ENCODE assay signal across 19 cellular contexts in the genomic region with DNA sequence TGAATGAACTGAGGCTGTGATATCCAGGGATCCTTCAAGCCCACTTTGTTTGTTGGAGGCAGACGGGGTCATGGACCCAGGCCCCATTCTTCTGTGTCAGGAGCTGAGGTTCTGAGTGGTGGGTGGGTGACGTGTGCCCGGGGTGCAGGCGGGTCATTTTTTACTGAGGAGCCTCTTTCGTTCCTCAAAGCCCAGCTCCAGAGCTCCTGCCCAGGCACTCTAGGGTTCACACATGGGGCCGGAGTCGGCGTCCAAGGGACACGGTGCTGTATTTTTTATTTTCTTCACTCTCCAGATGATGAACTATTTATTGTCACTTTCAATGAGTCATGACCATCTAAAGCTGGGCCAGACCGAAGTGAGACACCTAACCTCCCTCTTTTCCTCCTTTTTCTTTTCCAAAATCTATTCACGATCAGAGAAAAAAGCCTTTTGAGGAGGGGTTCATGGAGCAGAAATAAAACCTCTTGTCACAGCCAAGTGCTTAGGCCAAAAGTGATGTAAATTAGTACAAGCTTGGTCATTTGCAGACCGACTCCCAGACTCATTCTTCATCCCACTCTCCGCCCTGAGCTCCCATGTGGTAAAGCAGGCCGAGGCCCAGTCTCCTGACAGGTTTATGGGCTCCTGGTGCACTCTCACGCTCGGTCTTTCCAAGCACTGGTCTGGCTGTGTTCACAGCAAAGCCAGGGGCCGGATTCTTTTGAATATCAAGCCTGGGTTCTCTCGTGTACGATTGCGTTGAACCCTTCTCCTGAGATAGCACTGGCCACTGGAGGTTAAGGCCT.
"Had no signal": no experiment of that assay in that cellular context is flagged by ENCODE, and none has a peak within 500 bp of the region (broad histone marks: within the 10 kb centered on the region; RNA-seq: fewer than 3 reads in every experiment).

No MANE protein-coding gene starts in this region.

- H3K4me1 ChIP-seq: suprapubic skin had no signal

- H3K4me3 Mint-ChIP-seq: activated T-helper 17 cell treated with anti-CD3 and anti-CD28 coated beads, Interleukin-2, amount 50 U/mL, for 72 hours; brain; natural killer cell treated with Interleukin-12 subunit alpha and Interleukin-12 subunit beta and Interleukin-15 and Interleukin-18, amount 100 ng/mL, for 72 hours; stimulated activated naive CD8-positive, alpha-beta T cell treated with anti-CD3 and anti-CD28 coated beads, Interleukin-15, amount 100 ng/mL, for 72 hours; T-helper 2 cell treated with Interferon-gamma antibody and Interleukin-4, amounts not matched to agents 5 μg/mL and 100 μg/mL, for 36 hours; type B pancreatic cell had no signal

- H3K36me3 ChIP-seq: suprapubic skin had no signal

- H3K9me3 Mint-ChIP-seq: activated T-helper 17 cell treated with anti-CD3 and anti-CD28 coated beads, Interleukin-2, amount 50 U/mL, for 72 hours; T-helper 2 cell treated with Interferon-gamma antibody and Interleukin-4, amounts not matched to agents 5 μg/mL and 100 μg/mL, for 36 hours; type B pancreatic cell had no signal

- H3K4me1 Mint-ChIP-seq: stimulated activated naive CD8-positive, alpha-beta T cell treated with anti-CD3 and anti-CD28 coated beads, Interleukin-15, amount 100 ng/mL, for 72 hours had no signal

- H3K9me3 ChIP-seq: SK-N-SH, suprapubic skin had no signal

- DNase-seq: activated CD4-positive, alpha-beta T cell treated with anti-CD3 and anti-CD28 coated beads, Interleukin-2, amount 50 U/mL, for 48 hours; activated naive CD4-positive, alpha-beta T cell treated with Interleukin-2 at 50 U/mL for 16 hours; central memory CD4-positive, alpha-beta T cell; erythroblast; head of caudate nucleus; kidney glomerular epithelial cell; occipital lobe; retina; SK-N-SH; stimulated activated CD4-positive, alpha-beta T cell treated with anti-CD3 and anti-CD28 coated beads, Interleukin-15, amount 100 ng/mL, for 24 hours; stimulated activated CD4-positive, alpha-beta T cell treated with anti-CD3 and anti-CD28 coated beads, Interleukin-2, amount 100 ng/mL, for 48 hours; stimulated activated naive CD8-positive, alpha-beta T cell treated with anti-CD3 and anti-CD28 coated beads, Interleukin-15, amount 100 ng/mL, for 72 hours had no signal

- H3K27me3 ChIP-seq: suprapubic skin had no signal

- H3K4me3 ChIP-seq: dorsolateral prefrontal cortex, suprapubic skin had no signal

- H3K27ac Mint-ChIP-seq: activated T-helper 17 cell treated with anti-CD3 and anti-CD28 coated beads, Interleukin-2, amount 50 U/mL, for 72 hours; natural killer cell treated with Interleukin-12 subunit alpha and Interleukin-12 subunit beta and Interleukin-15 and Interleukin-18, amount 100 ng/mL, for 72 hours; stimulated activated naive CD8-positive, alpha-beta T cell treated with anti-CD3 and anti-CD28 coated beads, Interleukin-15, amount 100 ng/mL, for 72 hours; T-helper 2 cell treated with Interferon-gamma antibody and Interleukin-4, amounts not matched to agents 5 μg/mL and 100 μg/mL, for 36 hours; type B pancreatic cell had no signal

- H3K36me3 Mint-ChIP-seq: brain; natural killer cell treated with Interleukin-12 subunit alpha and Interleukin-12 subunit beta and Interleukin-15 and Interleukin-18, amount 100 ng/mL, for 72 hours; type B pancreatic cell had no signal

- H3K27ac ChIP-seq: dorsolateral prefrontal cortex, suprapubic skin had no signal
